ENCODE assay signal across 19 cellular contexts in genomic region chr14:22147716-22148115, GRCh38.
DNase-seq lines count a peak whose midpoint lies in the region; ATAC-seq and TF ChIP-seq lines count a peak whose summit lies in the region.
"Had no signal": no experiment of that assay in that cellular context is flagged by ENCODE, and none has a peak within 500 bp of the region (broad histone marks: within the 10 kb centered on the region; RNA-seq: fewer than 3 reads in every experiment).

No MANE protein-coding gene starts in this region.

- no peak for ATAC-seq in T-helper 17 cell
- no peak for ATAC-seq in activated CD4-positive, CD25-positive, alpha-beta regulatory T cell treated with anti-CD3 and anti-CD28 coated beads, Interleukin-2, amount 50 U/mL, for 24 hours
- ATAC-seq: Right ventricle myocardium inferior had no signal

- no peaks in the 10 kb centered on the region for H3K36me3 Mint-ChIP-seq in activated CD4-positive, alpha-beta T cell treated with anti-CD3 and anti-CD28 coated beads, Interleukin-2, amount 10 ng/mL, durations not matched to agents 24 days and 14 days (ENCODE audit: low read depth)
- no peaks in the 10 kb centered on the region for H3K36me3 Mint-ChIP-seq in CD8-positive, alpha-beta memory T cell
- H3K36me3 Mint-ChIP-seq in T-helper 17 cell (ENCODE audit: low read depth) (no peaks in the 10 kb centered on the region), chondrocyte (ENCODE audit: low read depth) (peaks cover 5% of the 10 kb centered on the region), progenitor cell of endocrine pancreas (ENCODE audit: insufficient read depth) (peaks cover 3% of the 10 kb centered on the region)
- H3K36me3 Mint-ChIP-seq: neural progenitor cell had no signal

- no peaks in the 10 kb centered on the region for H3K27me3 ChIP-seq in CD8-positive, alpha-beta memory T cell (ENCODE audit: insufficient read depth, low read length, poor library complexity, severe bottlenecking)
- H3K27me3 ChIP-seq in ascending aorta = no peaks in the 10 kb centered on the region

- H3K9me3 ChIP-seq in CD8-positive, alpha-beta memory T cell (ENCODE audit: low read length) = no peaks in the 10 kb centered on the region
- H3K9me3 ChIP-seq in T-helper 17 cell (ENCODE audit: control insufficient read depth, low read length, poor library complexity, severe bottlenecking) = no peaks in the 10 kb centered on the region
- H3K9me3 ChIP-seq in ascending aorta = no peaks in the 10 kb centered on the region

- CTCF ChIA-PET in CD8-positive, alpha-beta memory T cell (lab: Charles Lee) = no interaction called here

- peak; percentile 25 for TF ChIP-seq CTCF in chondrocyte (IDR thresholded peaks at IDR 0.05)
- no peak for TF ChIP-seq CTCF in progenitor cell of endocrine pancreas (IDR thresholded peaks at IDR 0.05; ENCODE audit: unreplicated experiment)
- no peak for TF ChIP-seq CTCF in ascending aorta (IDR thresholded peaks at IDR 0.05)

- H3K27ac ChIP-seq in CD8-positive, alpha-beta memory T cell (ENCODE audit: low read depth, low read length) = no peak overlapping the region
- H3K27ac ChIP-seq in ascending aorta = no peak overlapping the region
- H3K27ac ChIP-seq: neural progenitor cell had no signal

- no peaks in the 10 kb centered on the region for H3K9me3 Mint-ChIP-seq in activated CD4-positive, alpha-beta T cell treated with anti-CD3 and anti-CD28 coated beads, Interleukin-2, amount 10 ng/mL, durations not matched to agents 24 days and 14 days
- H3K9me3 Mint-ChIP-seq in CD8-positive, alpha-beta memory T cell = no peaks in the 10 kb centered on the region
- H3K9me3 Mint-ChIP-seq in chondrocyte (ENCODE audit: low read depth) (peaks cover 8% of the 10 kb centered on the region), progenitor cell of endocrine pancreas (ENCODE audit: low read depth) (peaks cover 10% of the 10 kb centered on the region)

- peak; percentile 55 for DNase-seq in activated CD4-positive, alpha-beta T cell treated with anti-CD3 and anti-CD28 coated beads, Interleukin-2, amount 10 ng/mL, durations not matched to agents 24 days and 14 days
- no peak for DNase-seq in activated CD4-positive, alpha-beta T cell treated with anti-CD3 and anti-CD28 coated beads, Interleukin-2, amount 50 U/mL, for 4 hours
- no peak for DNase-seq in CD8-positive, alpha-beta memory T cell
- no peak for DNase-seq in T-helper 17 cell
- no peak for DNase-seq in chondrocyte (ENCODE audit: low spot score)
- DNase-seq in progenitor cell of endocrine pancreas (ENCODE audit: low spot score, unreplicated experiment) = no peak
- no peak for DNase-seq in ascending aorta (ENCODE audit: low spot score in 2 of 2)
- DNase-seq: activated CD4-positive, alpha-beta T cell treated with anti-CD3 and anti-CD28 coated beads for 48 hours; activated gamma-delta T cell treated with Interleukin-2 at 50 U/mL for 16 hours; EL; head of caudate nucleus; islet precursor cell; KBM-7; NCI-H1105 treated with DMSO at 0.1 percent for 48 hours; NCI-H2171 treated with DMSO at 0.1 percent for 48 hours; NCI-H82 had no signal

- POLR2A ChIA-PET in CD8-positive, alpha-beta memory T cell (lab: Charles Lee) = no interaction called here

- H3K4me3 ChIP-seq in CD8-positive, alpha-beta memory T cell (ENCODE audit: low read length) = no peak overlapping the region
- H3K4me3 ChIP-seq in ascending aorta = no peak overlapping the region
- H3K4me3 ChIP-seq: neural progenitor cell had no signal

- intact Hi-C loops in activated CD4-positive, alpha-beta T cell treated with anti-CD3 and anti-CD28 coated beads, Interleukin-2, amount 10 ng/mL, durations not matched to agents 24 days and 14 days (cut with micrococcal nuclease) = no loop called here
- intact Hi-C loops in ascending aorta (cut with DNase I) = no loop called here

- H3K4me1 Mint-ChIP-seq in activated CD4-positive, alpha-beta T cell treated with anti-CD3 and anti-CD28 coated beads, Interleukin-2, amount 10 ng/mL, durations not matched to agents 24 days and 14 days = peaks cover 4% of the 10 kb centered on the region
- no peaks in the 10 kb centered on the region for H3K4me1 Mint-ChIP-seq in CD8-positive, alpha-beta memory T cell
- H3K4me1 Mint-ChIP-seq in T-helper 17 cell = peaks cover 2% of the 10 kb centered on the region
- no peaks in the 10 kb centered on the region for H3K4me1 Mint-ChIP-seq in chondrocyte (ENCODE audit: low read depth)
- H3K4me1 Mint-ChIP-seq in progenitor cell of endocrine pancreas (ENCODE audit: low read depth) = no peaks in the 10 kb centered on the region
- H3K4me1 Mint-ChIP-seq: neural progenitor cell had no signal

- H3K27ac Mint-ChIP-seq in activated CD4-positive, alpha-beta T cell treated with anti-CD3 and anti-CD28 coated beads, Interleukin-2, amount 10 ng/mL, durations not matched to agents 24 days and 14 days = peak overlapping the region; percentile 80
- peak overlapping the region in 3 of 8 donors; percentile 22 to 72 (median 69) for H3K27ac Mint-ChIP-seq in CD8-positive, alpha-beta memory T cell
- peak overlapping the region; percentile 92 for H3K27ac Mint-ChIP-seq in T-helper 17 cell
- H3K27ac Mint-ChIP-seq in chondrocyte (ENCODE audit: unreplicated experiment) = no peak overlapping the region
- no peak overlapping the region for H3K27ac Mint-ChIP-seq in progenitor cell of endocrine pancreas
- H3K27ac Mint-ChIP-seq: neural progenitor cell had no signal

- no peaks in the 10 kb centered on the region for H3K4me1 ChIP-seq in CD8-positive, alpha-beta memory T cell (ENCODE audit: insufficient read depth, low read length)
- no peaks in the 10 kb centered on the region for H3K4me1 ChIP-seq in ascending aorta
- H3K4me1 ChIP-seq: neural progenitor cell had no signal

- peak overlapping the region; percentile 80 for H3K4me3 Mint-ChIP-seq in activated CD4-positive, alpha-beta T cell treated with anti-CD3 and anti-CD28 coated beads, Interleukin-2, amount 10 ng/mL, durations not matched to agents 24 days and 14 days
- peak overlapping the region in 5 of 7 donors; percentile 23 to 89 (median 73) for H3K4me3 Mint-ChIP-seq in CD8-positive, alpha-beta memory T cell
- H3K4me3 Mint-ChIP-seq in T-helper 17 cell (peak overlapping the region; percentile 79), chondrocyte (ENCODE audit: unreplicated experiment) (no peak overlapping the region), progenitor cell of endocrine pancreas (ENCODE audit: low read depth) (no peak overlapping the region)
- H3K4me3 Mint-ChIP-seq: neural progenitor cell had no signal

- peaks cover 7% of the 10 kb centered on the region for H3K27me3 Mint-ChIP-seq in activated CD4-positive, alpha-beta T cell treated with anti-CD3 and anti-CD28 coated beads, Interleukin-2, amount 10 ng/mL, durations not matched to agents 24 days and 14 days
- peaks cover 0 to 1% of the 10 kb centered on the region in 2 donors for H3K27me3 Mint-ChIP-seq in CD8-positive, alpha-beta memory T cell
- H3K27me3 Mint-ChIP-seq in T-helper 17 cell = peaks cover 3% of the 10 kb centered on the region
- H3K27me3 Mint-ChIP-seq in chondrocyte (ENCODE audit: low read depth) = peaks cover 45% of the 10 kb centered on the region
- peaks cover 12% of the 10 kb centered on the region for H3K27me3 Mint-ChIP-seq in progenitor cell of endocrine pancreas

- no peaks in the 10 kb centered on the region for H3K36me3 ChIP-seq in CD8-positive, alpha-beta memory T cell (ENCODE audit: insufficient read depth, low read length)
- no peaks in the 10 kb centered on the region for H3K36me3 ChIP-seq in ascending aorta
- H3K36me3 ChIP-seq: neural progenitor cell had no signal

Comparison
In these comparisons a context has a peak if more than half of its experiments do, and no peak if none do; other contexts are left out.
1. H3K27ac Mint-ChIP-seq: peak in activated CD4-positive, alpha-beta T cell treated with anti-CD3 and anti-CD28 coated beads, Interleukin-2, amount 10 ng/mL, durations not matched to agents 24 days and 14 days (single experiment) and T-helper 17 cell (single experiment); none in chondrocyte (single experiment) and progenitor cell of endocrine pancreas (single experiment).
2. H3K4me3 Mint-ChIP-seq: peak in activated CD4-positive, alpha-beta T cell treated with anti-CD3 and anti-CD28 coated beads, Interleukin-2, amount 10 ng/mL, durations not matched to agents 24 days and 14 days (single experiment), CD8-positive, alpha-beta memory T cell (5 of 7) and T-helper 17 cell (single experiment); none in chondrocyte (single experiment) and progenitor cell of endocrine pancreas (single experiment).